ENCODE assay signal across 8 cellular contexts in genomic region chr19:45451181-45451849, GRCh38. TPM values are rescaled to one million over a fixed set of nuclear protein-coding genes. Genes with fewer than 3 reads are reported as not detected.
A peak's percentile ranks its signal among the peaks of the same experiment; 100 is the strongest.
DNase-seq lines count a peak whose midpoint lies in the region; ATAC-seq lines count a peak whose summit lies in the region.

No MANE protein-coding gene starts in this region.

- H3K27ac Mint-ChIP-seq in activated T-helper 1 cell treated with anti-CD3 and anti-CD28 coated beads, Interleukin-12 subunit alpha, Interleukin-12 subunit beta, Interleukin-2, Interleukin-4 antibody, amounts not matched to agents 30 ng/mL and 10 ng/mL and 1 ng/mL, durations not matched to agents 14 hours and 24 hours and 36 hours: peak overlapping the region; percentile 92

- intact Hi-C loops in activated T-helper 1 cell treated with anti-CD3 and anti-CD28 coated beads, Interleukin-12 subunit alpha, Interleukin-12 subunit beta, Interleukin-2, Interleukin-4 antibody, amounts not matched to agents 30 ng/mL and 10 ng/mL and 1 ng/mL, durations not matched to agents 14 hours and 24 hours and 36 hours (cut with micrococcal nuclease): loop anchor here (1.0 to 2.0 kb wide), 2 partner anchors 16 to 55 kb away; partner anchors contain the start of genes FOSB and VASP
- intact Hi-C loops in posterior vena cava (cut with DNase I): loop anchor here in 1 of 2 donors (1.0 kb wide), 1 partner anchor 24 kb away; no protein-coding TSS in a partner anchor

- peak; percentile 24 for ATAC-seq in GM18517 (IDR thresholded peaks at IDR 0.05; ENCODE audit: unreplicated experiment)

- peak overlapping the region; percentile 75 for H3K4me3 Mint-ChIP-seq in activated T-helper 1 cell treated with anti-CD3 and anti-CD28 coated beads, Interleukin-12 subunit alpha, Interleukin-12 subunit beta, Interleukin-2, Interleukin-4 antibody, amounts not matched to agents 30 ng/mL and 10 ng/mL and 1 ng/mL, durations not matched to agents 14 hours and 24 hours and 36 hours

- no peaks in the 10 kb centered on the region for H3K9me3 Mint-ChIP-seq in activated T-helper 1 cell treated with anti-CD3 and anti-CD28 coated beads, Interleukin-12 subunit alpha, Interleukin-12 subunit beta, Interleukin-2, Interleukin-4 antibody, amounts not matched to agents 30 ng/mL and 10 ng/mL and 1 ng/mL, durations not matched to agents 14 hours and 24 hours and 36 hours

- H3K27me3 Mint-ChIP-seq in activated T-helper 1 cell treated with anti-CD3 and anti-CD28 coated beads, Interleukin-12 subunit alpha, Interleukin-12 subunit beta, Interleukin-2, Interleukin-4 antibody, amounts not matched to agents 30 ng/mL and 10 ng/mL and 1 ng/mL, durations not matched to agents 14 hours and 24 hours and 36 hours (ENCODE audit: insufficient read depth): peaks cover 17% of the 10 kb centered on the region

- peaks cover 38% of the 10 kb centered on the region for H3K4me1 Mint-ChIP-seq in activated T-helper 1 cell treated with anti-CD3 and anti-CD28 coated beads, Interleukin-12 subunit alpha, Interleukin-12 subunit beta, Interleukin-2, Interleukin-4 antibody, amounts not matched to agents 30 ng/mL and 10 ng/mL and 1 ng/mL, durations not matched to agents 14 hours and 24 hours and 36 hours (ENCODE audit: low read depth)

- H3K36me3 Mint-ChIP-seq in activated T-helper 1 cell treated with anti-CD3 and anti-CD28 coated beads, Interleukin-12 subunit alpha, Interleukin-12 subunit beta, Interleukin-2, Interleukin-4 antibody, amounts not matched to agents 30 ng/mL and 10 ng/mL and 1 ng/mL, durations not matched to agents 14 hours and 24 hours and 36 hours (ENCODE audit: low read depth): peaks cover 2% of the 10 kb centered on the region

- DNase-seq in LHCN-M2 (ENCODE audit: low read depth) (peak; percentile 53), glomerular visceral epithelial cell (ENCODE audit: extremely low spot score) (peak; percentile 66), posterior vena cava (ENCODE audit: low spot score) (peak; percentile 83), pons (ENCODE audit: low spot score) (no peak), HuH-7 (ENCODE audit: low spot score) (no peak), SIG-M5 (lab: John Stamatoyannopoulos, UW) (no peak)
- peak; percentile 58 for DNase-seq in activated T-helper 1 cell treated with anti-CD3 and anti-CD28 coated beads, Interleukin-12 subunit alpha, Interleukin-12 subunit beta, Interleukin-2, Interleukin-4 antibody, amounts not matched to agents 30 ng/mL and 10 ng/mL and 1 ng/mL, durations not matched to agents 14 hours and 24 hours and 36 hours (ENCODE audit: low spot score)

RNA-seq across cellular contexts. Expression of gene FOSB, which starts 16.5 kb away (rescaled TPM):
- total RNA-seq in LHCN-M2 (2014; rRNA removed) (0.32 and 0.34 TPM in 2 replicates), posterior vena cava (10 to 100 TPM; 33.2 to 73.0 TPM)
- polyA plus RNA-seq in LHCN-M2 (2012): 0.24 TPM
- 16.8 and 17.2 TPM in 2 replicates for total RNA-seq in activated T-helper 1 cell treated with anti-CD3 and anti-CD28 coated beads, Interleukin-12 subunit alpha, Interleukin-12 subunit beta, Interleukin-2, Interleukin-4 antibody, amounts not matched to agents 30 ng/mL and 10 ng/mL and 1 ng/mL, durations not matched to agents 14 hours and 24 hours and 36 hours

RNA-seq across cellular contexts. Expression of gene ERCC1, which starts 27.6 kb away (rescaled TPM):
- total RNA-seq in LHCN-M2 (2014; rRNA removed) (132 and 148 TPM in 2 replicates), posterior vena cava (10 to 100 TPM; 65.0 to 68.4 TPM)
- 136 TPM for polyA plus RNA-seq in LHCN-M2 (2012)
- total RNA-seq in activated T-helper 1 cell treated with anti-CD3 and anti-CD28 coated beads, Interleukin-12 subunit alpha, Interleukin-12 subunit beta, Interleukin-2, Interleukin-4 antibody, amounts not matched to agents 30 ng/mL and 10 ng/mL and 1 ng/mL, durations not matched to agents 14 hours and 24 hours and 36 hours: 143 and 152 TPM in 2 replicates

RNA-seq across cellular contexts. Expression of gene POLR1G, which starts 44.9 kb away (rescaled TPM):
- total RNA-seq in LHCN-M2 (2014; rRNA removed): 21.4 and 24.6 TPM in 2 replicates
- polyA plus RNA-seq in LHCN-M2 (2012): 10.0 TPM
- 25.3 and 27.2 TPM in 2 replicates for total RNA-seq in activated T-helper 1 cell treated with anti-CD3 and anti-CD28 coated beads, Interleukin-12 subunit alpha, Interleukin-12 subunit beta, Interleukin-2, Interleukin-4 antibody, amounts not matched to agents 30 ng/mL and 10 ng/mL and 1 ng/mL, durations not matched to agents 14 hours and 24 hours and 36 hours
- total RNA-seq in posterior vena cava: 1 to 10 TPM; 4.2 to 4.8 TPM

RNA-seq across cellular contexts. Expression of gene RTN2, which starts 45.5 kb away (rescaled TPM):
- total RNA-seq in LHCN-M2 (2014; rRNA removed) (22.9 and 39.7 TPM in 2 replicates), posterior vena cava (10 to 100 TPM in 1 of 2 donors, 1 to 10 TPM in 1; 9.4 to 14.5 TPM)
- polyA plus RNA-seq in LHCN-M2 (2012): 39.6 TPM
- 3.0 and 4.1 TPM in 2 replicates for total RNA-seq in activated T-helper 1 cell treated with anti-CD3 and anti-CD28 coated beads, Interleukin-12 subunit alpha, Interleukin-12 subunit beta, Interleukin-2, Interleukin-4 antibody, amounts not matched to agents 30 ng/mL and 10 ng/mL and 1 ng/mL, durations not matched to agents 14 hours and 24 hours and 36 hours

RNA-seq across cellular contexts. Expression of gene PPP1R13L, which starts 46.4 kb away (rescaled TPM):
- total RNA-seq in LHCN-M2 (2014; rRNA removed) (0.64 and 0.92 TPM in 2 replicates), posterior vena cava (10 to 100 TPM; 20.1 to 31.2 TPM)
- 3.8 TPM for polyA plus RNA-seq in LHCN-M2 (2012)
- total RNA-seq in activated T-helper 1 cell treated with anti-CD3 and anti-CD28 coated beads, Interleukin-12 subunit alpha, Interleukin-12 subunit beta, Interleukin-2, Interleukin-4 antibody, amounts not matched to agents 30 ng/mL and 10 ng/mL and 1 ng/mL, durations not matched to agents 14 hours and 24 hours and 36 hours: 8.5 and 8.9 TPM in 2 replicates

Comparison
In these comparisons a context has a peak if more than half of its experiments do, and no peak if none do; other contexts are left out.
1. DNase-seq: peak in LHCN-M2 (single experiment), activated T-helper 1 cell treated with anti-CD3 and anti-CD28 coated beads, Interleukin-12 subunit alpha, Interleukin-12 subunit beta, Interleukin-2, Interleukin-4 antibody, amounts not matched to agents 30 ng/mL and 10 ng/mL and 1 ng/mL, durations not matched to agents 14 hours and 24 hours and 36 hours (single experiment), glomerular visceral epithelial cell (single experiment) and posterior vena cava (single experiment); none in pons (single experiment), HuH-7 (single experiment) and SIG-M5 (single experiment).
2. RNA of gene FOSB, which starts 16.5 kb away (total RNA-seq): 33.2 to 73.0 TPM in posterior vena cava and 16.8 to 17.2 TPM in activated T-helper 1 cell treated with anti-CD3 and anti-CD28 coated beads, Interleukin-12 subunit alpha, Interleukin-12 subunit beta, Interleukin-2, Interleukin-4 antibody, amounts not matched to agents 30 ng/mL and 10 ng/mL and 1 ng/mL, durations not matched to agents 14 hours and 24 hours and 36 hours; 0.32 to 0.34 TPM in LHCN-M2; every median in the first group is over 10 times any median in the second.